ENCODE assay signal across 8 cellular contexts in genomic region chr3:143443851-143444331, GRCh38.
DNase-seq lines count a peak whose midpoint lies in the region; ATAC-seq and TF ChIP-seq lines count a peak whose summit lies in the region.

No MANE protein-coding gene starts in this region.

- no peaks in the 10 kb centered on the region for H3K27me3 ChIP-seq in OCI-LY1 (ENCODE audit: insufficient read depth, low read length)
- no peaks in the 10 kb centered on the region for H3K27me3 ChIP-seq in lung (ENCODE audit: control insufficient read depth, insufficient read depth)
- no peaks in the 10 kb centered on the region for H3K27me3 ChIP-seq in prostate gland (replicated peaks; ENCODE audit: insufficient read depth)

- H3K9me3 ChIP-seq in OCI-LY1 (ENCODE audit: low read length) = no peaks in the 10 kb centered on the region
- no peaks in the 10 kb centered on the region for H3K9me3 ChIP-seq in lung (ENCODE audit: control insufficient read depth in 2 of 2, insufficient read depth in 1 of 2, low read length in 1 of 2)
- no peaks in the 10 kb centered on the region for H3K9me3 ChIP-seq in prostate gland

- H3K9me2 ChIP-seq in OCI-LY1 (ENCODE audit: low read depth, low read length) = no peaks in the 10 kb centered on the region

- 0 out of 2 replicates have a peak, but pooled peaks cover 5% of the 10 kb centered on the region for H3F3A ChIP-seq in OCI-LY1 (ENCODE audit: insufficient read depth, low read length)

- TF ChIP-seq POLR2A in prostate gland (IDR thresholded peaks at IDR 0.05) = no peak

- H3K4me1 ChIP-seq in OCI-LY1 (ENCODE audit: insufficient read depth, low read length, severe bottlenecking) = peaks cover 65% of the 10 kb centered on the region
- H3K4me1 ChIP-seq in lung (ENCODE audit: control insufficient read depth in 2 of 2, insufficient read depth in 2 of 2, low read length in 2 of 2) = peaks cover 6% of the 10 kb centered on the region in 2 donors
- no peaks in the 10 kb centered on the region for H3K4me1 ChIP-seq in prostate gland (replicated peaks)

- in situ Hi-C loops in GM13977 (cut with MboI; ENCODE audit: low pct_unique_long_range_greater_than_20kb, low sequenced_read_pairs, unreplicated experiment) = no loop called here

- 15% methylated on average over 6 of the region's 6 CpGs for WGBS in lung, 2 donors
- WGBS in prostate gland = 51% methylated on average over 6 of the region's 6 CpGs

- intact Hi-C loops in prostate gland (cut with DNase I) = no loop called here

- ATAC-seq in lung (ENCODE audit: insufficient read depth, low FRiP score) (peak; percentile 88), GM21825 (IDR thresholded peaks at IDR 0.05; ENCODE audit: unreplicated experiment) (no peak)

- 0 out of 2 replicates have a peak overlapping the region, but pooled peaks have one; percentile 5 for H2AFZ ChIP-seq in OCI-LY1 (ENCODE audit: low read length)

- no peak for TF ChIP-seq CTCF in OCI-LY1 (IDR thresholded peaks at IDR 0.05; ENCODE audit: low read length)
- no peak for TF ChIP-seq CTCF in lung (IDR thresholded peaks at IDR 0.05; ENCODE audit: control extremely low read depth, extremely low read depth)
- TF ChIP-seq CTCF in prostate gland (IDR thresholded peaks at IDR 0.05) = no peak
- no peak for TF ChIP-seq CTCF in GM13977 (IDR thresholded peaks at IDR 0.05; ENCODE audit: extremely low read depth, insufficient read depth, missing control alignments)

- no peaks in the 10 kb centered on the region for H4K20me1 ChIP-seq in OCI-LY1 (ENCODE audit: insufficient read depth, low read length)

- H3K4me3 ChIP-seq in OCI-LY1 (ENCODE audit: low read depth, low read length, poor library complexity, severe bottlenecking) (no peak overlapping the region), lung (no peak overlapping the region), prostate gland (no peak overlapping the region)

- H3K27ac ChIP-seq in OCI-LY1 (ENCODE audit: low read depth, low read length, poor library complexity, severe bottlenecking) = peak overlapping the region; percentile 82
- peak overlapping the region; percentile 75 to 91 for H3K27ac ChIP-seq in lung (ENCODE audit: low read depth in 1 of 2, low read length in 1 of 2)
- H3K27ac ChIP-seq in prostate gland = no peak overlapping the region

- no peaks in the 10 kb centered on the region for H3K79me2 ChIP-seq in OCI-LY1 (ENCODE audit: insufficient read depth, low read length)

- peak; percentile 99 for DNase-seq in ELR (ENCODE audit: low read depth)
- peak; percentile 44 for DNase-seq in brain pericyte (ENCODE audit: low read depth, low spot score)
- DNase-seq in lung (ENCODE audit: low spot score) = peak; percentile 72
- no peak for DNase-seq in prostate gland (ENCODE audit: low spot score)
- no peak for DNase-seq in NCI-H2107 (lab: John Stamatoyannopoulos, UW)
- no peak for DNase-seq in GM13977 (ENCODE audit: low spot score)

- peak overlapping the region; percentile 18; the same call in 1 of the 2 replicates for H3K9ac ChIP-seq in OCI-LY1 (ENCODE audit: low read length)

- peak overlapping the region; percentile 19 for H3K4me2 ChIP-seq in OCI-LY1 (ENCODE audit: low read length)

- H3K36me3 ChIP-seq in OCI-LY1 (ENCODE audit: insufficient read depth, low read length) = no peaks in the 10 kb centered on the region
- no peaks in the 10 kb centered on the region for H3K36me3 ChIP-seq in lung (ENCODE audit: control insufficient read depth in 2 of 2, insufficient read depth in 2 of 2, low read length in 2 of 2)
- no peaks in the 10 kb centered on the region for H3K36me3 ChIP-seq in prostate gland

Comparison
In these comparisons a context has a peak if more than half of its experiments do, and no peak if none do; other contexts are left out.
1. DNase-seq: peak in ELR (single experiment), brain pericyte (single experiment) and lung (single experiment); none in prostate gland (single experiment), NCI-H2107 (single experiment) and GM13977 (single experiment).
2. H3K27ac ChIP-seq: peak in OCI-LY1 (single experiment) and lung (2 of 2); none in prostate gland (0 of 2).